Comparison of ENCODE assay signal across 1 cellular context in genomic region chr19:3361384-3362216, GRCh38.
TF ChIP-seq lines count a peak whose summit lies in the region.

No MANE protein-coding gene starts in this region.

TF ChIP-seq in SK-N-SH treated with all-trans-retinoic acid at 6 μM for 48 hours, 23 proteins besides CTCF, POLR2A, EP300 and RAD21 (continued from another document):
- TF ChIP-seq TSHZ2 (CRISPR knock-in tag; IDR thresholded peaks at IDR 0.05): no peak
- no peak for TF ChIP-seq PATZ1 (CRISPR knock-in tag; IDR thresholded peaks at IDR 0.05; ENCODE audit: borderline replicate concordance)
- TF ChIP-seq CREB5 (CRISPR knock-in tag; IDR thresholded peaks at IDR 0.05; ENCODE audit: low read depth): no peak
- no peak for TF ChIP-seq ZFP30 (CRISPR knock-in tag; IDR thresholded peaks at IDR 0.05)
- no peak for TF ChIP-seq TCF4 (CRISPR knock-in tag; IDR thresholded peaks at IDR 0.05; ENCODE audit: borderline replicate concordance)
